1 cellular context compared by ENCODE assay signal in the genomic region with DNA sequence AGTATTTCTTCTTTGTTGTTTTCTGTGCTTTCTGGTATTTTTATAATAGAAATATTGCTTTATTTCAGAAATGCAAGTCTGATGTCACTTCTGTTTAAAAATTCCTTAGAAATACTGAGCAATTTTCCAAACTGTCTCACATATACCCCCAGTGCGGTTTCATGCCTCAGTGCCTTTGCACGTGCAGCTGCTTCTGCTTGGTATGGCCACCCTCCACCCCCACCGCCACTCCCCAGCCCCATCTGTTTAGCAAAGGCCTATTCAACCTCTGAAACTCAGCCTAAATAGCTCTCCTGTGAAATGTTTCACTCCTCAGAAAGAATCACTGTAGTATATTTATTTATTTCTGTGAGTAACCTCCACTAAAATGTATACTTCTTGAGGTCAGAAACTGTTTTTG.
TF ChIP-seq lines count a peak whose summit lies in the region.

No MANE protein-coding gene starts in this region.

TF ChIP-seq in IMR-90, 13 proteins besides CTCF, POLR2A, EP300 and RAD21 (continued from another document):
- TF ChIP-seq MAZ (IDR thresholded peaks at IDR 0.05; ENCODE audit: borderline replicate concordance, low read depth, low read length), result no peak
- no peak for TF ChIP-seq FOS (IDR thresholded peaks at IDR 0.05; ENCODE audit: low read depth, low read length)
- no peak for TF ChIP-seq RFX5 (IDR thresholded peaks at IDR 0.05; ENCODE audit: low read depth, low read length)
- TF ChIP-seq, protein P1, sequence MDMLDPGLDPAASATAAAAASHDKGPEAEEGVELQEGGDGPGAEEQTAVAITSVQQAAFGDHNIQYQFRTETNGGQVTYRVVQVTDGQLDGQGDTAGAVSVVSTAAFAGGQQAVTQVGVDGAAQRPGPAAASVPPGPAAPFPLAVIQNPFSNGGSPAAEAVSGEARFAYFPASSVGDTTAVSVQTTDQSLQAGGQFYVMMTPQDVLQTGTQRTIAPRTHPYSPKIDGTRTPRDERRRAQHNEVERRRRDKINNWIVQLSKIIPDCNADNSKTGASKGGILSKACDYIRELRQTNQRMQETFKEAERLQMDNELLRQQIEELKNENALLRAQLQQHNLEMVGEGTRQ (IDR thresholded peaks at IDR 0.05; ENCODE audit: low read depth, low read length), result no peak
- no peak for TF ChIP-seq SMC3 (IDR thresholded peaks at IDR 0.05; ENCODE audit: low read depth, low read length)
- TF ChIP-seq MXI1 (IDR thresholded peaks at IDR 0.05; ENCODE audit: borderline replicate concordance, low read depth, low read length), result no peak
- TF ChIP-seq, protein P2, sequence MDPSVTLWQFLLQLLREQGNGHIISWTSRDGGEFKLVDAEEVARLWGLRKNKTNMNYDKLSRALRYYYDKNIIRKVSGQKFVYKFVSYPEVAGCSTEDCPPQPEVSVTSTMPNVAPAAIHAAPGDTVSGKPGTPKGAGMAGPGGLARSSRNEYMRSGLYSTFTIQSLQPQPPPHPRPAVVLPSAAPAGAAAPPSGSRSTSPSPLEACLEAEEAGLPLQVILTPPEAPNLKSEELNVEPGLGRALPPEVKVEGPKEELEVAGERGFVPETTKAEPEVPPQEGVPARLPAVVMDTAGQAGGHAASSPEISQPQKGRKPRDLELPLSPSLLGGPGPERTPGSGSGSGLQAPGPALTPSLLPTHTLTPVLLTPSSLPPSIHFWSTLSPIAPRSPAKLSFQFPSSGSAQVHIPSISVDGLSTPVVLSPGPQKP (IDR thresholded peaks at IDR 0.05; ENCODE audit: borderline replicate concordance, low read depth, low read length), result no peak
